ENCODE assay signal across 1 cellular context in genomic region chr3:170999737-171000242, GRCh38.
TF ChIP-seq lines count a peak whose summit lies in the region.

No MANE protein-coding gene starts in this region.

TF ChIP-seq in HCT116, 20 proteins besides CTCF, POLR2A, EP300 and RAD21 (continued from another document):
- TF ChIP-seq JUND (IDR thresholded peaks at IDR 0.05) (peak; percentile 83), SP1 (IDR thresholded peaks at IDR 0.05; ENCODE audit: low read depth) (peak; percentile 75), TCF7L2 (IDR thresholded peaks at IDR 0.05; ENCODE audit: borderline replicate concordance, extremely low read depth, insufficient read depth, insufficient read length) (peak; percentile 31), FOSL1 (IDR thresholded peaks at IDR 0.05; ENCODE audit: low read depth) (peak; percentile 90), ELF1 (IDR thresholded peaks at IDR 0.05; ENCODE audit: borderline replicate concordance, low read depth) (no peak), YY1 (IDR thresholded peaks at IDR 0.05; ENCODE audit: extremely low read depth, insufficient replicate concordance, low read depth, low read length) (no peak), ZBTB33 (IDR thresholded peaks at IDR 0.05; ENCODE audit: extremely low read depth, insufficient replicate concordance, low read length) (no peak), ATF3 (IDR thresholded peaks at IDR 0.05) (peak; percentile 40; the same call in 1 of the 2 replicates), ZNF274 (IDR thresholded peaks at IDR 0.05; ENCODE audit: low read depth, low read length) (no peak), CBX3 (IDR thresholded peaks at IDR 0.05; ENCODE audit: low read depth) (no peak), EGR1 (IDR thresholded peaks at IDR 0.05; ENCODE audit: low read depth) (0 out of 2 replicates have a peak, but pooled peaks have one; percentile 45), MAX (IDR thresholded peaks at IDR 0.05) (0 out of 2 replicates have a peak, but pooled peaks have one; percentile 17), ZFX (IDR thresholded peaks at IDR 0.05) (no peak), CEBPB (IDR thresholded peaks at IDR 0.05; ENCODE audit: low read depth) (peak; percentile 34; the same call in 1 of the 2 replicates), EZH2phosphoT487 (IDR thresholded peaks at IDR 0.05; ENCODE audit: borderline replicate concordance) (no peak)
TF ChIP-seq in HCT116: peak in this region for 10.
